9 cellular contexts compared by ENCODE assay signal in genomic region chr19:1406496-1406817, GRCh38. TPM values are rescaled to one million over a fixed set of nuclear protein-coding genes. Genes with fewer than 3 reads are reported as not detected.
A peak's percentile ranks its signal among the peaks of the same experiment; 100 is the strongest.
DNase-seq lines count a peak whose midpoint lies in the region; ATAC-seq and TF ChIP-seq lines count a peak whose summit lies in the region.
"Had no signal": no experiment of that assay in that cellular context is flagged by ENCODE, and none has a peak within 500 bp of the region (broad histone marks: within the 10 kb centered on the region; RNA-seq: fewer than 3 reads in every experiment).

No MANE protein-coding gene starts in this region.

- H3K23ac ChIP-seq in IMR-90 (ENCODE audit: low read depth, low read length) = peak overlapping the region; percentile 18; the same call in 1 of the 2 replicates

- no peak overlapping the region for H2BK20ac ChIP-seq in IMR-90 (ENCODE audit: low read depth, low read length)

- in situ Hi-C loops in IMR-90 (cut with MboI; ENCODE audit: low sequenced_read_pairs) = no loop called here

- TF ChIP-seq POLR2A in IMR-90 (IDR thresholded peaks at IDR 0.05; ENCODE audit: low read depth, low read length) (no peak; the same call in 1 of the 2 replicates), breast epithelium (IDR thresholded peaks at IDR 0.05) (no peak)

- peak overlapping the region; percentile 84 for H2BK5ac ChIP-seq in IMR-90 (ENCODE audit: low read depth, low read length, poor library complexity, severe bottlenecking)

- no peak overlapping the region for H4K5ac ChIP-seq in IMR-90 (ENCODE audit: low read depth, low read length)

- peak overlapping the region; percentile 96 for H2AK9ac ChIP-seq in IMR-90 (replicated peaks; ENCODE audit: low read depth, low read length, poor library complexity)

- H3K14ac ChIP-seq in IMR-90 (replicated peaks; ENCODE audit: low read depth, low read length) = no peak overlapping the region

- H3K18ac ChIP-seq in IMR-90 (ENCODE audit: low read depth, low read length) = no peak overlapping the region

- peaks cover 22% of the 10 kb centered on the region for H3K4me1 ChIP-seq in IMR-90 (ENCODE audit: control insufficient read depth, insufficient read depth, low read length)
- peaks cover 27 to 34% of the 10 kb centered on the region in 2 donors for H3K4me1 ChIP-seq in breast epithelium
- H3K4me1 ChIP-seq in mucosa of rectum (ENCODE audit: control insufficient read depth in 2 of 2, insufficient read depth in 2 of 2, low read length in 2 of 2) = peaks cover 29 to 31% of the 10 kb centered on the region in 2 donors

- no peak for ATAC-seq in IMR-90 (ENCODE audit: low read depth)
- no peak for ATAC-seq in GM18861 (IDR thresholded peaks at IDR 0.05; ENCODE audit: unreplicated experiment)

- TF ChIP-seq CTCF in AG10803 (conservative IDR thresholded peaks at IDR 0.05; ENCODE audit: low read length) (no peak), IMR-90 (conservative IDR thresholded peaks at IDR 0.05; ENCODE audit: low read depth, low read length) (no peak), breast epithelium (IDR thresholded peaks at IDR 0.05) (no peak)

- TF ChIP-seq RAD21 in IMR-90 (IDR thresholded peaks at IDR 0.05; ENCODE audit: low read length) = no peak

- H3K36me3 ChIP-seq in IMR-90 (ENCODE audit: control insufficient read depth, insufficient read depth, low read length) (peaks cover 7% of the 10 kb centered on the region; the same call in 1 of the 2 replicates), breast epithelium (no peaks in the 10 kb centered on the region), mucosa of rectum (ENCODE audit: control insufficient read depth in 2 of 2, insufficient read depth in 2 of 2, low read length in 2 of 2) (peaks cover 0 to 6% of the 10 kb centered on the region in 2 donors)

- H3K4me3 ChIP-seq in AG10803 (ENCODE audit: low read length) = peak overlapping the region; percentile 67
- H3K4me3 ChIP-seq in IMR-90 (ENCODE audit: insufficient read depth, low read depth, low read length) = peak overlapping the region; percentile 63; the same call in 1 of the 2 replicates
- H3K4me3 ChIP-seq in breast epithelium = peak overlapping the region in 2 of 3 donors; percentile 98 to 100
- peak overlapping the region; percentile 74 to 82 for H3K4me3 ChIP-seq in mucosa of rectum (ENCODE audit: low read length in 2 of 2)

- H2BK120ac ChIP-seq in IMR-90 (ENCODE audit: low read depth, low read length) = no peak overlapping the region

- H3K9ac ChIP-seq in IMR-90 (ENCODE audit: low read depth, low read length) (peak overlapping the region; percentile 50; the same call in 1 of the 2 replicates), mucosa of rectum (ENCODE audit: low read depth in 1 of 2, low read length in 2 of 2) (peak overlapping the region; percentile 41 to 71)

- no peak overlapping the region for H3K56ac ChIP-seq in IMR-90 (ENCODE audit: extremely low read depth, insufficient read depth, low read length)

- no peak for DNase-seq in AG10803 (ENCODE audit: low read depth)
- no peak for DNase-seq in IMR-90
- DNase-seq in breast epithelium (ENCODE audit: low spot score in 2 of 2) = peak in 1 of 2 donors; percentile 52
- DNase-seq in iPS-NIHi11 (ENCODE audit: low spot score) = no peak
- DNase-seq in NCI-H1436 (lab: John Stamatoyannopoulos, UW) = no peak
- no peak for DNase-seq in dedifferentiated amniotic fluid mesenchymal stem cell (ENCODE audit: extremely low spot score)

- H2AK5ac ChIP-seq in IMR-90 (ENCODE audit: low read depth, low read length) = peak overlapping the region; percentile 87

- BruUV-seq in IMR-90 (replicated peaks; lab: Mats Ljungman, UMichigan) = no TSS peak

- POLR2A ChIA-PET in IMR-90 (lab: Charles Lee; ENCODE audit: unreplicated experiment) = interaction anchor here (0.5 kb wide), 1 partner anchor 112 kb away, joined by 7 read pairs; no protein-coding TSS in a partner anchor

- peak overlapping the region; percentile 85 to 92 for H4K8ac ChIP-seq in IMR-90 (ENCODE audit: low read depth in 2 of 2, low read length in 2 of 2)

- WGBS in IMR-90 (ENCODE audit: extremely low coverage in 2 of 2, insufficient read length in 1 of 2), 2 experiments = 40% methylated on average over 4 of the region's 15 CpGs; no CpG with 5 or more reads in 1 of the 2 experiments

- CTCF ChIA-PET in IMR-90 (lab: Yijun Ruan, JAX) = no interaction called here

- H3K9me3 ChIP-seq in IMR-90 (ENCODE audit: control insufficient read depth, insufficient read depth, low read length) (no peaks in the 10 kb centered on the region), breast epithelium (no peaks in the 10 kb centered on the region), mucosa of rectum (ENCODE audit: control insufficient read depth in 2 of 2, low read length in 2 of 2) (no peaks in the 10 kb centered on the region)
- H3K9me3 ChIP-seq: mucosa of descending colon had no signal

- H3K4ac ChIP-seq in IMR-90 (ENCODE audit: low read depth, low read length) = peak overlapping the region; percentile 68; the same call in 1 of the 2 replicates

- H3K27me3 ChIP-seq in IMR-90 (ENCODE audit: control insufficient read depth, insufficient read depth, low read length) (no peaks in the 10 kb centered on the region), breast epithelium (no peaks in the 10 kb centered on the region), mucosa of rectum (ENCODE audit: control insufficient read depth in 2 of 2, insufficient read depth in 2 of 2, low read length in 2 of 2) (peaks cover 4 to 15% of the 10 kb centered on the region in 2 donors)

- H3K9me1 ChIP-seq in IMR-90 (ENCODE audit: insufficient read depth, low read length) = peaks cover 6% of the 10 kb centered on the region

- H3K27ac ChIP-seq in IMR-90 (ENCODE audit: insufficient read depth, low read length) = no peak overlapping the region
- peak overlapping the region; percentile 94 to 98 for H3K27ac ChIP-seq in breast epithelium
- peak overlapping the region; percentile 71 to 74 for H3K27ac ChIP-seq in mucosa of rectum (ENCODE audit: low read depth in 2 of 2, low read length in 2 of 2)

- intact Hi-C loops in IMR-90 (cut with micrococcal nuclease) (loop anchor here (5.0 kb wide), 1 partner anchor 129 kb away; the partner anchor contains the start of gene FAM174C), breast epithelium (cut with DNase I; ENCODE audit: low total_unique reads) (loop anchor here (10.0 kb wide), 1 partner anchor 132 kb away; the partner anchor contains the start of gene FAM174C)

- H4K20me1 ChIP-seq in IMR-90 (ENCODE audit: insufficient read depth, low read length) = peaks cover 35% of the 10 kb centered on the region

- H3K4me2 ChIP-seq in IMR-90 (ENCODE audit: low read depth, low read length) = peak overlapping the region; percentile 79

- H2AFZ ChIP-seq in IMR-90 (replicated peaks; ENCODE audit: low read length, poor library complexity) = peak overlapping the region; percentile 93

- H4K91ac ChIP-seq in IMR-90 (ENCODE audit: insufficient read depth, low read depth, low read length) = no peak overlapping the region

- no peak overlapping the region for H2BK15ac ChIP-seq in IMR-90 (ENCODE audit: low read depth, low read length)

- dilution Hi-C loops in IMR-90 (cut with HindIII; ENCODE audit: low sequenced_read_pairs, unreplicated experiment) = no loop called here

- peaks cover 0 to 28% of the 10 kb centered on the region in 2 experiments; a peak in 1 of 4 replicates for H3K79me1 ChIP-seq in IMR-90 (ENCODE audit: low read depth in 1 of 2, low read length in 2 of 2)

TF ChIP-seq in IMR-90, 13 proteins besides CTCF, POLR2A, EP300 and RAD21 (continues in another document):
- no peak for TF ChIP-seq BHLHE40 (IDR thresholded peaks at IDR 0.05; ENCODE audit: low read depth, low read length)
- no peak for TF ChIP-seq ELK1 (IDR thresholded peaks at IDR 0.05; ENCODE audit: borderline replicate concordance, low read depth, low read length)
- no peak for TF ChIP-seq MAZ (IDR thresholded peaks at IDR 0.05; ENCODE audit: borderline replicate concordance, low read depth, low read length)
- TF ChIP-seq SMC3 (IDR thresholded peaks at IDR 0.05; ENCODE audit: low read depth, low read length) = no peak
- TF ChIP-seq CEBPB (IDR thresholded peaks at IDR 0.05; ENCODE audit: low read depth, low read length) = no peak
- TF ChIP-seq RCOR1 (IDR thresholded peaks at IDR 0.05; ENCODE audit: insufficient replicate concordance, low read length) = no peak

RNA-seq across cellular contexts. Expression of gene DAZAP1, which starts 0.9 kb away (rescaled TPM):
- 22.0 and 35.3 TPM in 2 replicates for total RNA-seq in IMR-90 (2012; rRNA removed)
- polyA plus RNA-seq in IMR-90 (2012; rRNA removed) = 62.8 and 63.6 TPM in 2 replicates
- polyA plus RNA-seq in IMR-90 (2012; cell fraction: cytosol; rRNA removed) = 32.2 and 39.6 TPM in 2 replicates
- 127 and 151 TPM in 2 replicates for polyA plus RNA-seq in IMR-90 (2012; cell fraction: nucleus; rRNA removed; ENCODE audit: low replicate concordance)
- total RNA-seq in breast epithelium = 10 to 100 TPM; 35.8 to 50.9 (median 48.8) TPM

RNA-seq across cellular contexts. Expression of gene GAMT, which starts 5.1 kb away (rescaled TPM):
- total RNA-seq in IMR-90 (2012; rRNA removed) (22.8 and 23.9 TPM in 2 replicates), breast epithelium (10 to 100 TPM; 23.6 to 40.0 (median 30.3) TPM)
- polyA plus RNA-seq in IMR-90 (2012; rRNA removed) = 51.8 and 63.6 TPM in 2 replicates
- polyA plus RNA-seq in IMR-90 (2012; cell fraction: cytosol; rRNA removed) = 37.4 and 106 TPM in 2 replicates
- polyA plus RNA-seq in IMR-90 (2012; cell fraction: nucleus; rRNA removed; ENCODE audit: low replicate concordance) = 22.7 and 61.5 TPM in 2 replicates

RNA-seq across cellular contexts. Expression of gene NDUFS7, which starts 22.8 kb away (rescaled TPM):
- total RNA-seq in IMR-90 (2012; rRNA removed) (60.8 and 64.7 TPM in 2 replicates), breast epithelium (100 to 1,000 TPM in 1 of 3 donors, 10 to 100 TPM in 2; 67.5 to 122 (median 67.5) TPM)
- polyA plus RNA-seq in IMR-90 (2012; rRNA removed) = 136 and 167 TPM in 2 replicates
- polyA plus RNA-seq in IMR-90 (2012; cell fraction: cytosol; rRNA removed) = 283 and 387 TPM in 2 replicates
- polyA plus RNA-seq in IMR-90 (2012; cell fraction: nucleus; rRNA removed; ENCODE audit: low replicate concordance) = 76.0 and 256 TPM in 2 replicates

RNA-seq across cellular contexts. Expression of gene RPS15, which starts 31.7 kb away (rescaled TPM):
- total RNA-seq in IMR-90 (2012; rRNA removed) (834 and 1,179 TPM in 2 replicates), breast epithelium (1,000 to 10,000 TPM; 2,978 to 3,238 (median 2,982) TPM)
- 1,855 and 2,269 TPM in 2 replicates for polyA plus RNA-seq in IMR-90 (2012; rRNA removed)
- 15,264 and 18,725 TPM in 2 replicates for polyA plus RNA-seq in IMR-90 (2012; cell fraction: cytosol; rRNA removed)
- polyA plus RNA-seq in IMR-90 (2012; cell fraction: nucleus; rRNA removed; ENCODE audit: low replicate concordance) = 1,510 and 3,480 TPM in 2 replicates

RNA-seq across cellular contexts. Expression of gene APC2, which starts 43.5 kb away (rescaled TPM):
- total RNA-seq in IMR-90 (2012; rRNA removed) (0.28 and 0.36 TPM in 2 replicates), breast epithelium (under 1 TPM; under 0.01 to 0.29 (median 0.16) TPM)
- polyA plus RNA-seq in IMR-90 (2012; rRNA removed) = 0.41 and 0.42 TPM in 2 replicates
- 0.17 and 0.55 TPM in 2 replicates for polyA plus RNA-seq in IMR-90 (2012; cell fraction: cytosol; rRNA removed)
- polyA plus RNA-seq in IMR-90 (2012; cell fraction: nucleus; rRNA removed; ENCODE audit: low replicate concordance) = 0.89 and 2.3 TPM in 2 replicates
